Comparison of ENCODE assay signal across 14 cellular contexts in the genomic region with DNA sequence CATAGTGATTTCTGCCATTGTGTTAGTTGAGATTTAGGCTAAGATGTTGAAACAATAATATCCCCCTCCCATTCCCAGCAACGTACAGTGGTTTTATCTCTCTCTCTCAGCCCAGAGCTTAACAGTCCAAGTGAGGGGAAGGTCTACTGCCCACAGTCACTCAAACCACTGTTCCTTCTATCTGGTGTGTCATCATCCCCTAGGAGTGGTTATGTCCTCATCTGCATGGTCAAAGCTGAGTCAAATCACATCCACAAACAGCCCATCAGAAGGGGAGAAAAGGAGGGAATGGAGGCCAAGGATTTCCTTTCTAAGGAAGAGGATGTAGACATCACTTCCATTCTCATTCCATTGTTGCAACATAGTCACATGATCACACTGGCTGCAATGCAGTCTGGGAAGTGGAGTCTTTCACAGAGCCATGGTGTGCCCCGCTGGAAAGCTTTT. TPM values are rescaled to one million over a fixed set of nuclear protein-coding genes. Genes with fewer than 3 reads are reported as not detected.
DNase-seq lines count a peak whose midpoint lies in the region; ATAC-seq and TF ChIP-seq lines count a peak whose summit lies in the region.
"Had no signal": no experiment of that assay in that cellular context is flagged by ENCODE, and none has a peak within 500 bp of the region (broad histone marks: within the 10 kb centered on the region; RNA-seq: fewer than 3 reads in every experiment).

No MANE protein-coding gene starts in this region.

- no peaks in the 10 kb centered on the region for H3K79me2 ChIP-seq in OCI-LY1 (ENCODE audit: insufficient read depth, low read length)

- WGBS in endodermal cell (ENCODE audit: insufficient coverage in 1 of 2, insufficient read length in 1 of 2), 2 experiments: 90 to 96% methylated on average over 2 of the region's 2 CpGs

- no peak overlapping the region for H3K9ac ChIP-seq in OCI-LY1 (ENCODE audit: low read length)
- no peak overlapping the region for H3K9ac ChIP-seq in endodermal cell (ENCODE audit: extremely low read depth, low read length, poor library complexity, severe bottlenecking)

- peaks cover 10% of the 10 kb centered on the region for H3K4me1 Mint-ChIP-seq in endodermal cell
- peaks cover 33 to 65% (median 62%) of the 10 kb centered on the region in 4 donors for H3K4me1 Mint-ChIP-seq in naive thymus-derived CD8-positive, alpha-beta T cell

- H3K4me1 ChIP-seq in OCI-LY1 (ENCODE audit: insufficient read depth, low read length, severe bottlenecking): peaks cover 65% of the 10 kb centered on the region
- no peaks in the 10 kb centered on the region for H3K4me1 ChIP-seq in endodermal cell (ENCODE audit: control insufficient read depth, insufficient read depth, low read length)
- H3K4me1 ChIP-seq: gastroesophageal sphincter had no signal

- TF ChIP-seq CTCF in OCI-LY1 (IDR thresholded peaks at IDR 0.05; ENCODE audit: low read length): no peak
- no peak for TF ChIP-seq CTCF in endodermal cell (conservative IDR thresholded peaks at IDR 0.05)

- H3K9me2 ChIP-seq in OCI-LY1 (ENCODE audit: low read depth, low read length): no peaks in the 10 kb centered on the region

- H3K27me3 Mint-ChIP-seq in endodermal cell (ENCODE audit: insufficient read depth): peaks cover 3% of the 10 kb centered on the region
- H3K27me3 Mint-ChIP-seq in naive thymus-derived CD8-positive, alpha-beta T cell: no peaks in the 10 kb centered on the region

- H3K9me3 ChIP-seq in OCI-LY1 (ENCODE audit: low read length) (no peaks in the 10 kb centered on the region), endodermal cell (ENCODE audit: control insufficient read depth, low read length) (peaks cover 13% of the 10 kb centered on the region)
- H3K9me3 ChIP-seq: gastroesophageal sphincter had no signal

- peaks cover 3% of the 10 kb centered on the region for H3K36me3 Mint-ChIP-seq in endodermal cell (ENCODE audit: low read depth)
- H3K36me3 Mint-ChIP-seq in naive thymus-derived CD8-positive, alpha-beta T cell: no peaks in the 10 kb centered on the region

- H3K27ac Mint-ChIP-seq in endodermal cell: no peak overlapping the region
- H3K27ac Mint-ChIP-seq in naive thymus-derived CD8-positive, alpha-beta T cell: peak overlapping the region in 6 of 10 donors; percentile 36 to 86 (median 80)

- 0 out of 2 replicates have a peak, but pooled peaks cover 9% of the 10 kb centered on the region for H3F3A ChIP-seq in OCI-LY1 (ENCODE audit: insufficient read depth, low read length)

- peak; percentile 26 for DNase-seq in EL
- DNase-seq in endodermal cell: peak; percentile 74
- no peak for DNase-seq in naive thymus-derived CD8-positive, alpha-beta T cell
- DNase-seq in NCI-H774 (lab: John Stamatoyannopoulos, UW): no peak
- DNase-seq in T-helper 1 cell: no peak
- DNase-seq in NCI-H510A (lab: John Stamatoyannopoulos, UW): no peak
- DNase-seq: activated CD8-positive, alpha-beta memory T cell treated with anti-CD3 and anti-CD28 coated beads, Interleukin-2, amount 50 U/mL, for 4 hours; NCI-H526 treated with DMSO at 0.1 percent for 48 hours; small intestine had no signal

- no peak overlapping the region for H3K4me3 Mint-ChIP-seq in endodermal cell
- peak overlapping the region in 2 of 10 donors; percentile 8 to 26 for H3K4me3 Mint-ChIP-seq in naive thymus-derived CD8-positive, alpha-beta T cell

- POLR2A ChIA-PET in naive thymus-derived CD8-positive, alpha-beta T cell (lab: Charles Lee): interaction anchor here (1.5 to 4.8 kb wide), 6 partner anchors 9 to 37 kb away, joined by 3 to 25 read pairs (median 6); no protein-coding TSS in a partner anchor

- H3K36me3 ChIP-seq in OCI-LY1 (ENCODE audit: insufficient read depth, low read length) (no peaks in the 10 kb centered on the region), endodermal cell (ENCODE audit: control insufficient read depth, insufficient read depth, low read length) (no peaks in the 10 kb centered on the region)
- H3K36me3 ChIP-seq: cardiac muscle cell, gastroesophageal sphincter had no signal

- H3K27ac ChIP-seq in OCI-LY1 (ENCODE audit: low read depth, low read length, poor library complexity, severe bottlenecking) (peak overlapping the region; percentile 21), endodermal cell (ENCODE audit: low read depth, low read length) (no peak overlapping the region)
- H3K27ac ChIP-seq: cardiac muscle cell, gastroesophageal sphincter had no signal

- no peak for ATAC-seq in naive thymus-derived CD8-positive, alpha-beta T cell
- ATAC-seq in HG02938 (IDR thresholded peaks at IDR 0.05; ENCODE audit: unreplicated experiment): no peak
- ATAC-seq: gastroesophageal sphincter had no signal

- no peaks in the 10 kb centered on the region for H4K20me1 ChIP-seq in OCI-LY1 (ENCODE audit: insufficient read depth, low read length)

- H3K4me3 ChIP-seq in OCI-LY1 (ENCODE audit: low read depth, low read length, poor library complexity, severe bottlenecking) (no peak overlapping the region), endodermal cell (ENCODE audit: low read length) (peak overlapping the region; percentile 18)
- H3K4me3 ChIP-seq: cardiac muscle cell, gastroesophageal sphincter had no signal

- H3K9me3 Mint-ChIP-seq in endodermal cell: peaks cover 5% of the 10 kb centered on the region
- H3K9me3 Mint-ChIP-seq in naive thymus-derived CD8-positive, alpha-beta T cell: peaks cover 0 to 2% (median 0%) of the 10 kb centered on the region in 9 donors

- no peak overlapping the region for H3K4me2 ChIP-seq in OCI-LY1 (ENCODE audit: low read length)

- H2AFZ ChIP-seq in OCI-LY1 (ENCODE audit: low read length): 0 out of 2 replicates have a peak overlapping the region, but pooled peaks have one; percentile 18

- H3K27me3 ChIP-seq in OCI-LY1 (ENCODE audit: insufficient read depth, low read length) (no peaks in the 10 kb centered on the region), endodermal cell (ENCODE audit: control insufficient read depth, insufficient read depth, low read length, poor library complexity, severe bottlenecking) (no peaks in the 10 kb centered on the region)
- H3K27me3 ChIP-seq: cardiac muscle cell, gastroesophageal sphincter had no signal

RNA-seq across cellular contexts. Expression of a gene that starts 42.8 kb away (rescaled TPM):
- total RNA-seq in endodermal cell: under 1 TPM in 1 of 2 donors, not detected in 1; 0.90 TPM
- 0.96 TPM for polyA plus RNA-seq in endodermal cell (2013, experiment 1 of 2)
- 0.87 TPM for polyA plus RNA-seq in endodermal cell (2013, experiment 2 of 2)
- total RNA-seq in naive thymus-derived CD8-positive, alpha-beta T cell: under 1 TPM; 0.55 to 0.73 TPM
- polyA plus RNA-seq in naive thymus-derived CD8-positive, alpha-beta T cell: under 1 TPM in 1 of 3 donors, not detected in 2; 0.39 TPM
- total RNA-seq: cardiac muscle cell, gastroesophageal sphincter, mucosa of gallbladder had no signal
- polyA plus RNA-seq: cardiac muscle cell had no signal

Comparison
In these comparisons a context has a peak if more than half of its experiments do, and no peak if none do; other contexts are left out.
1. DNase-seq: peak in EL (single experiment) and endodermal cell (single experiment); none in naive thymus-derived CD8-positive, alpha-beta T cell (0 of 10), NCI-H774 (single experiment), T-helper 1 cell (0 of 5) and NCI-H510A (single experiment).